Comparison of ENCODE assay signal across 34 cellular contexts in genomic region chr20:38735172-38735571, GRCh38. TPM values are rescaled to one million over a fixed set of nuclear protein-coding genes. Genes with fewer than 3 reads are reported as not detected.
"Had no signal": no experiment of that assay in that cellular context is flagged by ENCODE, and none has a peak within 500 bp of the region (broad histone marks: within the 10 kb centered on the region; RNA-seq: fewer than 3 reads in every experiment).

No MANE protein-coding gene starts in this region.

- H3K4me1 ChIP-seq: SJCRH30 had no signal

- DNase-seq: activated CD4-positive, alpha-beta T cell treated with anti-CD3 and anti-CD28 coated beads for 1 hour; activated CD4-positive, alpha-beta T cell treated with anti-CD3 and anti-CD28 coated beads, Interleukin-2, amount 10 ng/mL, durations not matched to agents 24 days and 14 days; activated CD4-positive, alpha-beta T cell treated with anti-CD3 and anti-CD28 coated beads, Interleukin-2, amount 50 U/mL, for 48 hours; activated CD4-positive, CD25-positive, alpha-beta regulatory T cell; activated CD8-positive, alpha-beta T cell treated with anti-CD3 and anti-CD28 coated beads, Interleukin-2, amount 10 ng/mL, durations not matched to agents 7 days and 5 days; activated gamma-delta T cell; activated naive CD4-positive, alpha-beta T cell treated with anti-CD3 and anti-CD28 coated beads for 36 hours; activated T-cell treated with anti-CD3 and anti-CD28 coated beads, Interleukin-2, amount 50 U/mL, for 24 hours; adrenal gland; body of pancreas; caudate nucleus; cerebellar nuclear complex; Karpas-422; KBM-7; NCI-H1105; NCI-H1417 treated with DMSO at 0.1 percent for 48 hours; NCI-H187 treated with DMSO at 0.1 percent for 48 hours; NCI-H2081; NCI-H2171; NCI-H510A; NCI-H526; SHP77; SJCRH30; T1000; WERI-Rb-1 had no signal

- H3K27ac ChIP-seq: adrenal gland, body of pancreas, SJCRH30, SK-N-MC, WERI-Rb-1 had no signal

- FAIRE-seq: astrocyte, bronchial epithelial cell had no signal

- ATAC-seq: activated CD8-positive, alpha-beta T cell treated with anti-CD3 and anti-CD28 coated beads, Interleukin-2, amount 10 ng/mL, durations not matched to agents 7 days and 5 days; activated naive CD4-positive, alpha-beta T cell treated with anti-CD3 and anti-CD28 coated beads, Interleukin-2, amount 50 U/mL, for 72 hours; body of pancreas had no signal

- H3K4me3 ChIP-seq: adrenal gland, body of pancreas, SJCRH30, SK-N-MC had no signal

- H3K9me3 ChIP-seq: adrenal gland, body of pancreas, SJCRH30 had no signal

- H3K36me3 ChIP-seq: adrenal gland, SJCRH30, WERI-Rb-1 had no signal

RNA-seq across cellular contexts. Expression of gene SLC32A1, which starts 10.9 kb away (rescaled TPM):
- total RNA-seq: activated CD4-positive, alpha-beta T cell treated with anti-CD3 and anti-CD28 coated beads, Interleukin-2, amount 10 ng/mL, durations not matched to agents 24 days and 14 days; activated CD8-positive, alpha-beta T cell treated with anti-CD3 and anti-CD28 coated beads, Interleukin-2, amount 10 ng/mL, durations not matched to agents 7 days and 5 days; activated naive CD4-positive, alpha-beta T cell treated with anti-CD3 and anti-CD28 coated beads for 36 hours; activated naive CD4-positive, alpha-beta T cell treated with anti-CD3 and anti-CD28 coated beads, Interleukin-2, amount 50 U/mL, for 72 hours; activated T-helper 2 cell treated with anti-CD3 and anti-CD28 coated beads, Interferon-gamma antibody, Interleukin-2, Interleukin-4, amounts not matched to agents 10 μg/mL and 5 μg/mL and 100 μg/mL, durations not matched to agents 14 hours and 24 hours and 36 hours; adrenal gland; astrocyte; body of pancreas; MCF 10A; OCI-LY7; SJCRH30; T-helper 1 cell treated with Interleukin-12 subunit alpha and Interleukin-12 subunit beta and Interleukin-4 antibody, amounts not matched to agents 30 ng/mL and 1 ng/mL, for 36 hours; T-helper 2 cell treated with Interferon-gamma antibody and Interleukin-4, amounts not matched to agents 100 ng/mL and 5 ng/mL, for 36 hours had no signal
